24 cellular contexts compared by ENCODE assay signal in the genomic region with DNA sequence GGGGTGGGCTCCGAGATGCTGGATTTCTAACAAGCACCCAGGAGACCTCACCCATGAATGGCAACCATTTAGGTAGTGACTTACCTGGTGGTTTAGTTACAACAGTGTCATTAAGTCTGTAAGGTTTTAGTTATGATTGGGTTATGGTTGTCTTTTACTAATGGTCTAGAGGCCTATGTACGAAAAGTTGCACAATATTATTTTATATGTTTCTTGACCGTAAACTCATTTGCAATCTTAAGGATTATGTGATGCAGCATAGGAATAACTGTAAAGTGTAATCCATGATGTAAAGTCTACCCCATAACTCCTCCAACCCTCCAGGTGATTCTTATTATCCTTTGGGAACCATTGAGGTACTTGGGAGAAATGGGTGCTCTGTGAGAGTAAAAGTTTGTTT.
"Had no signal": no experiment of that assay in that cellular context is flagged by ENCODE, and none has a peak within 500 bp of the region (broad histone marks: within the 10 kb centered on the region; RNA-seq: fewer than 3 reads in every experiment).

No MANE protein-coding gene starts in this region.

- H3K9me3 ChIP-seq: left ventricle myocardium inferior, ovary, right atrium auricular region, tibial nerve, uterus had no signal

- H3K4me3 ChIP-seq: left ventricle myocardium inferior, lung, ovary, right atrium auricular region, skin epidermis, tibial nerve, uterus had no signal

- H3K4me1 ChIP-seq: left ventricle myocardium inferior, right atrium auricular region, tibial nerve, uterus had no signal

- H3K27ac Mint-ChIP-seq: immature natural killer cell; mesothelial cell of epicardium; natural killer cell; progenitor cell of endocrine pancreas; stimulated activated naive CD8-positive, alpha-beta T cell treated with anti-CD3 and anti-CD28 coated beads, Interleukin-15, amount 100 ng/mL, for 72 hours; type B pancreatic cell had no signal

- H3K9me3 Mint-ChIP-seq: naive B cell, natural killer cell, type B pancreatic cell had no signal

- FAIRE-seq: islet of Langerhans had no signal

- H3K36me3 Mint-ChIP-seq: mesothelial cell of epicardium, naive B cell, natural killer cell, type B pancreatic cell had no signal

- H3K4me1 Mint-ChIP-seq: immature natural killer cell; stimulated activated naive CD8-positive, alpha-beta T cell treated with anti-CD3 and anti-CD28 coated beads, Interleukin-15, amount 100 ng/mL, for 72 hours had no signal

- H3K27me3 ChIP-seq: ovary, right atrium auricular region, tibial nerve, uterus had no signal

- ATAC-seq: natural killer cell; sciatic nerve; stimulated activated naive CD8-positive, alpha-beta T cell treated with anti-CD3 and anti-CD28 coated beads, Interleukin-15, amount 100 ng/mL, for 72 hours had no signal

- DNase-seq: hypothalamus; immature natural killer cell; left ventricle myocardium inferior; mesendoderm; naive B cell; natural killer cell; ovary; stimulated activated CD4-positive, alpha-beta T cell treated with anti-CD3 and anti-CD28 coated beads, Interleukin-12 subunit alpha, Interleukin-12 subunit beta, amount 100 ng/mL, for 4 hours; stimulated activated CD4-positive, alpha-beta T cell treated with anti-CD3 and anti-CD28 coated beads, Interleukin-15, amount 100 ng/mL, for 24 hours; stimulated activated CD4-positive, alpha-beta T cell treated with anti-CD3 and anti-CD28 coated beads, Interleukin-2, amount 100 ng/mL, for 24 hours; stimulated activated CD4-positive, alpha-beta T cell treated with anti-CD3 and anti-CD28 coated beads, Interleukin-4, amount 100 ng/mL, for 1 hour; stimulated activated naive CD4-positive, alpha-beta T cell; stimulated activated naive CD8-positive, alpha-beta T cell treated with anti-CD3 and anti-CD28 coated beads, Interleukin-15, amount 100 ng/mL, for 72 hours; substantia nigra; uterus had no signal

- H3K4me3 Mint-ChIP-seq: immature natural killer cell; mesothelial cell of epicardium; naive B cell; natural killer cell; stimulated activated naive CD8-positive, alpha-beta T cell treated with anti-CD3 and anti-CD28 coated beads, Interleukin-15, amount 100 ng/mL, for 72 hours; type B pancreatic cell had no signal

- H3K27me3 Mint-ChIP-seq: naive B cell; progenitor cell of endocrine pancreas; stimulated activated naive CD8-positive, alpha-beta T cell treated with anti-CD3 and anti-CD28 coated beads, Interleukin-15, amount 100 ng/mL, for 72 hours had no signal

- H3K36me3 ChIP-seq: left ventricle myocardium inferior, ovary, right atrium auricular region, tibial nerve, uterus had no signal

- H3K27ac ChIP-seq: left ventricle myocardium inferior, ovary, right atrium auricular region, skin epidermis, tibial nerve, uterus had no signal
